In the genomic region with DNA sequence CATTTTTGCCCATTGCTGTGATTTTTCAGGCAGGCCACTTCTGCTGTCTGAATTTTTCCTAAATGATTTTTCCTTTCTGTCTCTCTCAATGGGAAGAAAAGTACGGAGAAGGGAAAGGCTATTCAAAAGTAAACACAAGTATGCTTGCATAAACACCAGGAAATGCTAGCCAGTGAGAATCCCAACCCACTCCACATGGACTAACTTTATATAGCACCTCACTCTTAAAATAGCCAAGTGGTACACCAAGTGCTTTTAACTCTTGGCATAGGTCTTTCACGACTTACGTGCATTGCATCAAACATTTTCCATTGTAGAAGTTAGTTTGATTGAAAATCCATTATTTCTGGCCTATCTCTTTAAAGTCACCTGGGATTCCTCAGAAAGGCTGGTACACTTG, we compare ENCODE assay signal across 32 cellular contexts.
"Had no signal": no experiment of that assay in that cellular context is flagged by ENCODE, and none has a peak within 500 bp of the region (broad histone marks: within the 10 kb centered on the region; RNA-seq: fewer than 3 reads in every experiment).

No MANE protein-coding gene starts in this region.

- H3K9me3 ChIP-seq: adrenal gland, ascending aorta, body of pancreas, breast epithelium had no signal

- H3K36me3 ChIP-seq: adrenal gland, ascending aorta, brain microvascular endothelial cell, breast epithelium, cardiac muscle cell had no signal

- ATAC-seq: activated naive CD4-positive, alpha-beta T cell treated with anti-CD3 and anti-CD28 coated beads, Interleukin-2, amount 50 U/mL, for 72 hours; activated naive CD8-positive, alpha-beta T cell treated with anti-CD3 and anti-CD28 coated beads, Interleukin-2, amount 50 U/mL, for 24 hours; activated T-cell treated with anti-CD3 and anti-CD28 coated beads, Interleukin-2, amount 50 U/mL, for 4 hours; activated T-cell treated with anti-CD3 and anti-CD28 coated beads, Interleukin-2, amount 50 U/mL, for 72 hours; activated T-helper 17 cell treated with anti-CD3 and anti-CD28 coated beads, Interleukin-2, amount 50 U/mL, for 72 hours; body of pancreas had no signal

- DNase-seq: activated effector memory CD4-positive, alpha-beta T cell treated with anti-CD3 and anti-CD28 coated beads, Interleukin-2, amount 50 U/mL, for 16 hours; activated effector memory CD4-positive, alpha-beta T cell treated with Interleukin-2 at 50 U/mL for 16 hours; activated gamma-delta T cell; activated gamma-delta T cell treated with Interleukin-2 at 50 U/mL for 16 hours; activated naive CD4-positive, alpha-beta T cell; activated naive CD4-positive, alpha-beta T cell treated with anti-CD3 and anti-CD28 coated beads for 36 hours; activated naive CD4-positive, alpha-beta T cell treated with anti-CD3 and anti-CD28 coated beads, Interleukin-2, amount 10 ng/mL, durations not matched to agents 7 days and 5 days; activated naive CD4-positive, alpha-beta T cell treated with anti-CD3 and anti-CD28 coated beads, Interleukin-2, amount 50 U/mL, for 16 hours; activated naive CD4-positive, alpha-beta T cell treated with Interleukin-2 at 50 U/mL for 16 hours; activated naive CD8-positive, alpha-beta T cell treated with anti-CD3 and anti-CD28 coated beads for 36 hours; activated naive CD8-positive, alpha-beta T cell treated with anti-CD3 and anti-CD28 coated beads, Interleukin-2, amount 10 ng/mL, durations not matched to agents 7 days and 5 days; activated naive CD8-positive, alpha-beta T cell treated with anti-CD3 and anti-CD28 coated beads, Interleukin-2, amount 50 U/mL, for 24 hours; activated T-cell treated with anti-CD3 and anti-CD28 coated beads, Interleukin-2, amount 50 U/mL, for 1 hour; activated T-cell treated with anti-CD3 and anti-CD28 coated beads, Interleukin-2, amount 50 U/mL, for 24 hours; activated T-cell treated with anti-CD3 and anti-CD28 coated beads, Interleukin-2, amount 50 U/mL, for 4 hours; activated T-cell treated with anti-CD3 and anti-CD28 coated beads, Interleukin-2, amount 50 U/mL, for 48 hours; activated T-cell treated with anti-CD3 and anti-CD28 coated beads, Interleukin-2, amount 50 U/mL, for 72 hours; adrenal gland; amniotic stem cell; amygdala; anterior cingulate cortex; aorta; body of pancreas; brain microvascular endothelial cell; caudate nucleus; central memory CD4-positive, alpha-beta T cell; cerebellar nuclear complex had no signal

- H3K4me3 ChIP-seq: adrenal gland, ascending aorta, body of pancreas, breast epithelium, cardiac muscle cell had no signal

- H3K27ac ChIP-seq: adrenal gland, ascending aorta, body of pancreas, brain microvascular endothelial cell, breast epithelium, cardiac muscle cell had no signal

- H3K27me3 ChIP-seq: adrenal gland, ascending aorta, body of pancreas, brain microvascular endothelial cell, cardiac muscle cell had no signal

- H3K4me1 ChIP-seq: adrenal gland, ascending aorta, body of pancreas, breast epithelium had no signal
